Comparison of ENCODE assay signal across 1 cellular context in the genomic region with DNA sequence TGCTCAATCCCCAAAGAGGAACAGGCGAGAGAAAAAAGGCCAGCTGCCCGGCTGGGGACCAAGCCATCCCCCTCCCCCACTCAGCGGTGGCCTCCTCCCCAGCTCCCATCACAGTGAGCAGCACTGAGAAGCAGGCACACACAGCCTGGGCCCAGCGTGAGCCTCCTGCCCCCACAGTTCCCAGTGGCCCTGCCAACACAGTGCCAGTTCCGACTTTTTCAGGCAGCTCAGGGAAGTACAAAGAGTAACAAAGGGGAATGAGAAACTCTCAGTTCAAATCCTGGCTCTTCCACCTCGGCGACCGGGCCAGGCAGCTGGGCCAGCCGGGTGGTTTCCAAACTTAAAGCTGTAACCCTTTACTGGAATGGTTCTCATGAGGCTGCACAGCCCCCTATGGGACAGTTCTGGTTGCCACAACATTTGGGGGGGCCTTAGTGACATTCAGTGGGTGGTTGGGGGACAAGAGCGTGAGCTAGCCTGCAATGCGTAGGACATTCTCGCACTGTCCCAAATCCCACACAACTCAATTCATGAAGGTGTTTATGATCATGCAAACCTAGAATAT.
TF ChIP-seq lines count a peak whose summit lies in the region.

No MANE protein-coding gene starts in this region.

TF ChIP-seq in K562, 482 proteins besides CTCF, POLR2A, EP300 and RAD21:
- TF ChIP-seq, protein P1, sequence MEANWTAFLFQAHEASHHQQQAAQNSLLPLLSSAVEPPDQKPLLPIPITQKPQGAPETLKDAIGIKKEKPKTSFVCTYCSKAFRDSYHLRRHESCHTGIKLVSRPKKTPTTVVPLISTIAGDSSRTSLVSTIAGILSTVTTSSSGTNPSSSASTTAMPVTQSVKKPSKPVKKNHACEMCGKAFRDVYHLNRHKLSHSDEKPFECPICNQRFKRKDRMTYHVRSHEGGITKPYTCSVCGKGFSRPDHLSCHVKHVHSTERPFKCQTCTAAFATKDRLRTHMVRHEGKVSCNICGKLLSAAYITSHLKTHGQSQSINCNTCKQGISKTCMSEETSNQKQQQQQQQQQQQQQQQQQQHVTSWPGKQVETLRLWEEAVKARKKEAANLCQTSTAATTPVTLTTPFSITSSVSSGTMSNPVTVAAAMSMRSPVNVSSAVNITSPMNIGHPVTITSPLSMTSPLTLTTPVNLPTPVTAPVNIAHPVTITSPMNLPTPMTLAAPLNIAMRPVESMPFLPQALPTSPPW (CRISPR knock-in tag; IDR thresholded peaks at IDR 0.05), result peak; percentile 31; the same call in 1 of the 2 replicates
- TF ChIP-seq ZNF740 (CRISPR knock-in tag; IDR thresholded peaks at IDR 0.05) (peak; percentile 75; the same call in 1 of the 2 replicates), ZNF740 (tag; IDR thresholded peaks at IDR 0.05) (no peak), E2F6 (IDR thresholded peaks at IDR 0.05; ENCODE audit: borderline replicate concordance in 1 of 2, extremely low read depth in 1 of 2, insufficient read depth in 1 of 2, insufficient read length in 1 of 2, low read depth in 1 of 2, low read length in 1 of 2, poor library complexity in 1 of 2, severe bottlenecking in 1 of 2) (no peak), KDM1A (IDR thresholded peaks at IDR 0.05) (peak in 1 of 2 experiments; percentile 84; a peak in 2 of 4 replicates), KLF1 (tag; IDR thresholded peaks at IDR 0.05) (no peak), SRF (CRISPR knock-in tag; IDR thresholded peaks at IDR 0.05) (no peak), ZNF277 (CRISPR knock-in tag; IDR thresholded peaks at IDR 0.05; ENCODE audit: borderline replicate concordance) (no peak), ZNF280B (CRISPR knock-in tag; IDR thresholded peaks at IDR 0.05) (no peak), SMAD4 (CRISPR knock-in tag; conservative IDR thresholded peaks at IDR 0.05) (no peak), GTF2E2 (tag; IDR thresholded peaks at IDR 0.05) (no peak), ZBTB7A (IDR thresholded peaks at IDR 0.05; ENCODE audit: borderline replicate concordance, control insufficient read depth, low read depth, low read length) (0 out of 2 replicates have a peak, but pooled peaks have one; percentile 26), MBD2 (IDR thresholded peaks at IDR 0.05; ENCODE audit: borderline replicate concordance, low read depth) (no peak)
- TF ChIP-seq, protein P2, sequence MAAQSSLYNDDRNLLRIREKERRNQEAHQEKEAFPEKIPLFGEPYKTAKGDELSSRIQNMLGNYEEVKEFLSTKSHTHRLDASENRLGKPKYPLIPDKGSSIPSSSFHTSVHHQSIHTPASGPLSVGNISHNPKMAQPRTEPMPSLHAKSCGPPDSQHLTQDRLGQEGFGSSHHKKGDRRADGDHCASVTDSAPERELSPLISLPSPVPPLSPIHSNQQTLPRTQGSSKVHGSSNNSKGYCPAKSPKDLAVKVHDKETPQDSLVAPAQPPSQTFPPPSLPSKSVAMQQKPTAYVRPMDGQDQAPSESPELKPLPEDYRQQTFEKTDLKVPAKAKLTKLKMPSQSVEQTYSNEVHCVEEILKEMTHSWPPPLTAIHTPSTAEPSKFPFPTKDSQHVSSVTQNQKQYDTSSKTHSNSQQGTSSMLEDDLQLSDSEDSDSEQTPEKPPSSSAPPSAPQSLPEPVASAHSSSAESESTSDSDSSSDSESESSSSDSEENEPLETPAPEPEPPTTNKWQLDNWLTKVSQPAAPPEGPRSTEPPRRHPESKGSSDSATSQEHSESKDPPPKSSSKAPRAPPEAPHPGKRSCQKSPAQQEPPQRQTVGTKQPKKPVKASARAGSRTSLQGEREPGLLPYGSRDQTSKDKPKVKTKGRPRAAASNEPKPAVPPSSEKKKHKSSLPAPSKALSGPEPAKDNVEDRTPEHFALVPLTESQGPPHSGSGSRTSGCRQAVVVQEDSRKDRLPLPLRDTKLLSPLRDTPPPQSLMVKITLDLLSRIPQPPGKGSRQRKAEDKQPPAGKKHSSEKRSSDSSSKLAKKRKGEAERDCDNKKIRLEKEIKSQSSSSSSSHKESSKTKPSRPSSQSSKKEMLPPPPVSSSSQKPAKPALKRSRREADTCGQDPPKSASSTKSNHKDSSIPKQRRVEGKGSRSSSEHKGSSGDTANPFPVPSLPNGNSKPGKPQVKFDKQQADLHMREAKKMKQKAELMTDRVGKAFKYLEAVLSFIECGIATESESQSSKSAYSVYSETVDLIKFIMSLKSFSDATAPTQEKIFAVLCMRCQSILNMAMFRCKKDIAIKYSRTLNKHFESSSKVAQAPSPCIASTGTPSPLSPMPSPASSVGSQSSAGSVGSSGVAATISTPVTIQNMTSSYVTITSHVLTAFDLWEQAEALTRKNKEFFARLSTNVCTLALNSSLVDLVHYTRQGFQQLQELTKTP (IDR thresholded peaks at IDR 0.05; ENCODE audit: low read depth in 1 of 2, partially characterized antibody in 2 of 2), result peak in 1 of 2 experiments; percentile 25
- TF ChIP-seq, protein P3, sequence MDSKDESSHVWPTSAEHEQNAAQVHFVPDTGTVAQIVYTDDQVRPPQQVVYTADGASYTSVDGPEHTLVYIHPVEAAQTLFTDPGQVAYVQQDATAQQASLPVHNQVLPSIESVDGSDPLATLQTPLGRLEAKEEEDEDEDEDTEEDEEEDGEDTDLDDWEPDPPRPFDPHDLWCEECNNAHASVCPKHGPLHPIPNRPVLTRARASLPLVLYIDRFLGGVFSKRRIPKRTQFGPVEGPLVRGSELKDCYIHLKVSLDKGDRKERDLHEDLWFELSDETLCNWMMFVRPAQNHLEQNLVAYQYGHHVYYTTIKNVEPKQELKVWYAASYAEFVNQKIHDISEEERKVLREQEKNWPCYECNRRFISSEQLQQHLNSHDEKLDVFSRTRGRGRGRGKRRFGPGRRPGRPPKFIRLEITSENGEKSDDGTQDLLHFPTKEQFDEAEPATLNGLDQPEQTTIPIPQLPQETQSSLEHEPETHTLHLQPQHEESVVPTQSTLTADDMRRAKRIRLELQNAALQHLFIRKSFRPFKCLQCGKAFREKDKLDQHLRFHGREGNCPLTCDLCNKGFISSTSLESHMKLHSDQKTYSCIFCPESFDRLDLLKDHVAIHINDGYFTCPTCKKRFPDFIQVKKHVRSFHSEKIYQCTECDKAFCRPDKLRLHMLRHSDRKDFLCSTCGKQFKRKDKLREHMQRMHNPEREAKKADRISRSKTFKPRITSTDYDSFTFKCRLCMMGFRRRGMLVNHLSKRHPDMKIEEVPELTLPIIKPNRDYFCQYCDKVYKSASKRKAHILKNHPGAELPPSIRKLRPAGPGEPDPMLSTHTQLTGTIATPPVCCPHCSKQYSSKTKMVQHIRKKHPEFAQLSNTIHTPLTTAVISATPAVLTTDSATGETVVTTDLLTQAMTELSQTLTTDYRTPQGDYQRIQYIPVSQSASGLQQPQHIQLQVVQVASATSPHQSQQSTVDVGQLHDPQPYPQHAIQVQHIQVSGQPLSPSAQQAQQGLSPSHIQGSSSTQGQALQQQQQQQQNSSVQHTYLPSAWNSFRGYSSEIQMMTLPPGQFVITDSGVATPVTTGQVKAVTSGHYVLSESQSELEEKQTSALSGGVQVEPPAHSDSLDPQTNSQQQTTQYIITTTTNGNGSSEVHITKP (IDR thresholded peaks at IDR 0.05; ENCODE audit: partially characterized antibody), result peak; percentile 38
- TF ChIP-seq, protein P4, sequence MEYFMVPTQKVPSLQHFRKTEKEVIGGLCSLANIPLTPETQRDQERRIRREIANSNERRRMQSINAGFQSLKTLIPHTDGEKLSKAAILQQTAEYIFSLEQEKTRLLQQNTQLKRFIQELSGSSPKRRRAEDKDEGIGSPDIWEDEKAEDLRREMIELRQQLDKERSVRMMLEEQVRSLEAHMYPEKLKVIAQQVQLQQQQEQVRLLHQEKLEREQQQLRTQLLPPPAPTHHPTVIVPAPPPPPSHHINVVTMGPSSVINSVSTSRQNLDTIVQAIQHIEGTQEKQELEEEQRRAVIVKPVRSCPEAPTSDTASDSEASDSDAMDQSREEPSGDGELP (CRISPR knock-in tag; IDR thresholded peaks at IDR 0.05; ENCODE audit: borderline replicate concordance), result peak; percentile 40; the same call in 1 of the 2 replicates
